ENCODE assay signal across 8 cellular contexts in genomic region chr1:83500987-83501591, GRCh38.
DNase-seq lines count a peak whose midpoint lies in the region; ATAC-seq lines count a peak whose summit lies in the region.

No MANE protein-coding gene starts in this region.

- ATAC-seq in activated T-cell treated with anti-CD3 and anti-CD28 coated beads, Interleukin-2, amount 50 U/mL, for 72 hours (replicated peaks in 1 of 2) = peak; percentile 97 to 98
- ATAC-seq in GM21825 (IDR thresholded peaks at IDR 0.05; ENCODE audit: unreplicated experiment) = peak; percentile 89
- ATAC-seq in HG03457 (IDR thresholded peaks at IDR 0.05; ENCODE audit: unreplicated experiment) = peak; percentile 90
- peak; percentile 60 for ATAC-seq in stimulated activated effector memory CD8-positive, alpha-beta T cell treated with anti-CD3 and anti-CD28 coated beads, Interleukin-12 subunit alpha, Interleukin-12 subunit beta, amount 100 ng/mL, for 72 hours

- peak in 1 of 2 donors; percentile 13 for DNase-seq in activated T-cell treated with anti-CD3 and anti-CD28 coated beads, Interleukin-2, amount 50 U/mL, for 72 hours
- DNase-seq in activated T-cell treated with anti-CD3 and anti-CD28 coated beads, Interleukin-2, amount 50 U/mL, for 1 hour = no peak
- no peak for DNase-seq in stimulated activated effector memory CD8-positive, alpha-beta T cell treated with anti-CD3 and anti-CD28 coated beads, Interleukin-12 subunit alpha, Interleukin-12 subunit beta, amount 100 ng/mL, for 72 hours (ENCODE audit: low spot score in 2 of 2)
- DNase-seq in NCI-H187 treated with DMSO at 0.1 percent for 48 hours (lab: John Stamatoyannopoulos, UW) (no peak), globus pallidus (ENCODE audit: low spot score) (no peak), NCI-H524 (lab: John Stamatoyannopoulos, UW) (no peak)

- no peaks in the 10 kb centered on the region for H3K27me3 Mint-ChIP-seq in activated T-cell treated with anti-CD3 and anti-CD28 coated beads, Interleukin-2, amount 50 U/mL, for 72 hours (ENCODE audit: low read depth)

- H3K4me3 Mint-ChIP-seq in activated T-cell treated with anti-CD3 and anti-CD28 coated beads, Interleukin-2, amount 50 U/mL, for 72 hours = peak overlapping the region; percentile 27 to 58
- H3K4me3 Mint-ChIP-seq in stimulated activated effector memory CD8-positive, alpha-beta T cell treated with anti-CD3 and anti-CD28 coated beads, Interleukin-12 subunit alpha, Interleukin-12 subunit beta, amount 100 ng/mL, for 72 hours = no peak overlapping the region

- H3K27ac Mint-ChIP-seq in activated T-cell treated with anti-CD3 and anti-CD28 coated beads, Interleukin-2, amount 50 U/mL, for 72 hours = peak overlapping the region; percentile 76
- H3K27ac Mint-ChIP-seq in stimulated activated effector memory CD8-positive, alpha-beta T cell treated with anti-CD3 and anti-CD28 coated beads, Interleukin-12 subunit alpha, Interleukin-12 subunit beta, amount 100 ng/mL, for 72 hours = no peak overlapping the region

- peaks cover 7 to 17% of the 10 kb centered on the region in 2 donors for H3K36me3 Mint-ChIP-seq in activated T-cell treated with anti-CD3 and anti-CD28 coated beads, Interleukin-2, amount 50 U/mL, for 72 hours (ENCODE audit: insufficient read depth in 2 of 2)
- H3K36me3 Mint-ChIP-seq in stimulated activated effector memory CD8-positive, alpha-beta T cell treated with anti-CD3 and anti-CD28 coated beads, Interleukin-12 subunit alpha, Interleukin-12 subunit beta, amount 100 ng/mL, for 72 hours = no peaks in the 10 kb centered on the region

- peaks cover 41% of the 10 kb centered on the region for H3K4me1 Mint-ChIP-seq in activated T-cell treated with anti-CD3 and anti-CD28 coated beads, Interleukin-2, amount 50 U/mL, for 72 hours (ENCODE audit: low read depth)
- no peaks in the 10 kb centered on the region for H3K4me1 Mint-ChIP-seq in stimulated activated effector memory CD8-positive, alpha-beta T cell treated with anti-CD3 and anti-CD28 coated beads, Interleukin-12 subunit alpha, Interleukin-12 subunit beta, amount 100 ng/mL, for 72 hours

- H3K9me3 Mint-ChIP-seq in activated T-cell treated with anti-CD3 and anti-CD28 coated beads, Interleukin-2, amount 50 U/mL, for 72 hours = peaks cover 16% of the 10 kb centered on the region in 2 donors
- H3K9me3 Mint-ChIP-seq in stimulated activated effector memory CD8-positive, alpha-beta T cell treated with anti-CD3 and anti-CD28 coated beads, Interleukin-12 subunit alpha, Interleukin-12 subunit beta, amount 100 ng/mL, for 72 hours = peaks cover 24% of the 10 kb centered on the region
